Comparison of ENCODE assay signal across 24 cellular contexts in genomic region chr22:33139937-33140336, GRCh38.
"Had no signal": no experiment of that assay in that cellular context is flagged by ENCODE, and none has a peak within 500 bp of the region (broad histone marks: within the 10 kb centered on the region; RNA-seq: fewer than 3 reads in every experiment).

No MANE protein-coding gene starts in this region.

- H3K36me3 Mint-ChIP-seq: activated naive CD4-positive, alpha-beta T cell treated with anti-CD3 and anti-CD28 coated beads, Interleukin-2, amount 10 ng/mL, durations not matched to agents 7 days and 5 days; activated naive CD8-positive, alpha-beta T cell had no signal

- H3K9me3 ChIP-seq: esophagus squamous epithelium had no signal

- H3K27me3 ChIP-seq: brain microvascular endothelial cell, esophagus squamous epithelium had no signal

- H3K4me3 ChIP-seq: esophagus squamous epithelium had no signal

- H3K27ac ChIP-seq: brain microvascular endothelial cell, epithelial cell of prostate, esophagus squamous epithelium had no signal

- H3K4me1 ChIP-seq: esophagus squamous epithelium had no signal

- H3K27ac Mint-ChIP-seq: activated CD4-positive, alpha-beta memory T cell treated with anti-CD3 and anti-CD28 coated beads, Interleukin-2, amount 10 ng/mL, durations not matched to agents 7 days and 5 days; activated CD4-positive, alpha-beta T cell treated with anti-CD3 and anti-CD28 coated beads, Interleukin-2, amount 10 ng/mL, durations not matched to agents 7 days and 5 days; activated naive CD4-positive, alpha-beta T cell treated with anti-CD3 and anti-CD28 coated beads, Interleukin-2, amount 10 ng/mL, durations not matched to agents 7 days and 5 days; activated naive CD8-positive, alpha-beta T cell; activated T-cell treated with anti-CD3 and anti-CD28 coated beads, Interleukin-2, amount 50 U/mL, for 24 hours; activated T-cell treated with anti-CD3 and anti-CD28 coated beads, Interleukin-2, amount 50 U/mL, for 72 hours; effector memory CD8-positive, alpha-beta T cell had no signal

- H3K36me3 ChIP-seq: brain microvascular endothelial cell, esophagus squamous epithelium had no signal

- H3K27me3 Mint-ChIP-seq: activated CD4-positive, alpha-beta memory T cell treated with anti-CD3 and anti-CD28 coated beads, Interleukin-2, amount 10 ng/mL, durations not matched to agents 7 days and 5 days; activated naive CD4-positive, alpha-beta T cell treated with anti-CD3 and anti-CD28 coated beads, Interleukin-2, amount 10 ng/mL, durations not matched to agents 7 days and 5 days; effector memory CD8-positive, alpha-beta T cell had no signal

- DNase-seq: activated CD4-positive, alpha-beta memory T cell treated with anti-CD3 and anti-CD28 coated beads, Interleukin-2, amount 10 ng/mL, durations not matched to agents 7 days and 5 days; activated CD4-positive, alpha-beta T cell treated with anti-CD3 and anti-CD28 coated beads for 1 hour; activated CD4-positive, alpha-beta T cell treated with anti-CD3 and anti-CD28 coated beads for 4 hours; activated CD4-positive, alpha-beta T cell treated with anti-CD3 and anti-CD28 coated beads, Interleukin-2, amount 10 ng/mL, durations not matched to agents 7 days and 5 days; activated CD4-positive, alpha-beta T cell treated with anti-CD3 and anti-CD28 coated beads, Interleukin-2, amount 50 U/mL, for 4 hours; activated CD8-positive, alpha-beta memory T cell treated with anti-CD3 and anti-CD28 coated beads, Interleukin-2, amount 50 U/mL, for 48 hours; activated gamma-delta T cell; activated naive CD4-positive, alpha-beta T cell; activated naive CD4-positive, alpha-beta T cell treated with anti-CD3 and anti-CD28 coated beads, Interleukin-2, amount 10 ng/mL, durations not matched to agents 7 days and 5 days; activated T-cell treated with anti-CD3 and anti-CD28 coated beads for 4 hours; activated T-cell treated with anti-CD3 and anti-CD28 coated beads, Interleukin-2, amount 50 U/mL, for 24 hours; activated T-cell treated with anti-CD3 and anti-CD28 coated beads, Interleukin-2, amount 50 U/mL, for 72 hours; amniotic stem cell; anterior cingulate cortex; brain microvascular endothelial cell; cortex of kidney; dermis blood vessel endothelial cell; effector CD4-positive, alpha-beta T cell; effector memory CD8-positive, alpha-beta T cell; esophagus squamous epithelium; head of caudate nucleus; T-helper 2 cell had no signal

- ATAC-seq: activated T-cell treated with anti-CD3 and anti-CD28 coated beads, Interleukin-2, amount 50 U/mL, for 72 hours; effector memory CD8-positive, alpha-beta T cell had no signal

- H3K4me1 Mint-ChIP-seq: activated CD4-positive, alpha-beta memory T cell treated with anti-CD3 and anti-CD28 coated beads, Interleukin-2, amount 10 ng/mL, durations not matched to agents 7 days and 5 days; activated CD4-positive, alpha-beta T cell treated with anti-CD3 and anti-CD28 coated beads, Interleukin-2, amount 10 ng/mL, durations not matched to agents 7 days and 5 days; activated naive CD4-positive, alpha-beta T cell treated with anti-CD3 and anti-CD28 coated beads, Interleukin-2, amount 10 ng/mL, durations not matched to agents 7 days and 5 days had no signal

- H3K4me3 Mint-ChIP-seq: activated CD4-positive, alpha-beta memory T cell treated with anti-CD3 and anti-CD28 coated beads, Interleukin-2, amount 10 ng/mL, durations not matched to agents 7 days and 5 days; activated CD4-positive, alpha-beta T cell treated with anti-CD3 and anti-CD28 coated beads, Interleukin-2, amount 10 ng/mL, durations not matched to agents 7 days and 5 days; activated naive CD4-positive, alpha-beta T cell treated with anti-CD3 and anti-CD28 coated beads, Interleukin-2, amount 10 ng/mL, durations not matched to agents 7 days and 5 days; activated naive CD8-positive, alpha-beta T cell; activated T-cell treated with anti-CD3 and anti-CD28 coated beads, Interleukin-2, amount 50 U/mL, for 24 hours; activated T-cell treated with anti-CD3 and anti-CD28 coated beads, Interleukin-2, amount 50 U/mL, for 72 hours; effector memory CD8-positive, alpha-beta T cell had no signal
